Comparison of ENCODE assay signal across 8 cellular contexts in the genomic region with DNA sequence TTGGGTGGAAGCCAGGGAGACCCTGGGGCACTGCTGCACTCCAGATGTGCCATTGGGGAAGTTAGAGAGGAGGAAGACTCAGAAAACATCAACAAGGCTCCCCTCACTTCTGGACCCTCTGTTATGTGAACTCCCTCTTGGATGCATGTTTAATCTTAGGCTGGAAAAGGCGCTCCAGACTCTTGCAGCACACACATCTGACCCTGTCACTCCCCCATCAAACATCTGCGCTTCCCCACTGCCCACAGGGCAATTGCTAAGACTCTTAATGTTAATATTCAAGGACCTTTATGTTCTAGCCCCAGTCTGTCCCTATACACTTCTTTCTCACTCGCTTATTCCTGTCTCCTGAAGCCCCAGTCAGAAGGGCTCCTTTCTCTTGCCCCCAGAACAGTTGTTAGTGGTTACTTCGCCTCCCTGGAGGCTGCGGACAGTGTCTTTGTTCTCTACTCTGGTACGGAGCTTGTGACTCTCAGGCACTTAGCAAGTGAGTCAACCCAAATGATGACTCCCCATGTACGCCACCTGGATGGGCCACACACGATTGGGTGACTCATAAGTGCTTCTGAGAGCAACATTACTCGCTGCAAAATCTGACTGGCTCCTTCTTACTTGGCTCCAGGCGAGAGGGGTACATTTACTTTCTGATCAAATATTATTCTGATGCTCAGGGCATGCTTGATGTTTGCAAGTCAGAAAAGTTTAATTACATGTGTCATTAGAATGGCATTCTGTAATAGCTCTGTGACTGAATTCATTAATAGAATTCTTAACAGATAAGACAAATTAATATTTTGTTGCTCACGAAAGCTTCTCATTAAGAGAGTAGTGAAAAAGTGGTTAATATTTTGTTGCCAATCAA.
DNase-seq lines count a peak whose midpoint lies in the region; ATAC-seq and TF ChIP-seq lines count a peak whose summit lies in the region.

No MANE protein-coding gene starts in this region.

- no peaks in the 10 kb centered on the region for H3K27me3 ChIP-seq in PC-9 (ENCODE audit: insufficient read depth, low read depth)

- no peak for TF ChIP-seq CTCF in PC-9 (conservative IDR thresholded peaks at IDR 0.05)

- H3K4me1 ChIP-seq in PC-9 (replicated peaks; ENCODE audit: insufficient read depth) = peaks cover 40% of the 10 kb centered on the region

- ATAC-seq in HG03045 (IDR thresholded peaks at IDR 0.05; ENCODE audit: unreplicated experiment) (no peak), HG02938 (IDR thresholded peaks at IDR 0.05; ENCODE audit: unreplicated experiment) (no peak)

- H3K36me3 ChIP-seq in PC-9 (ENCODE audit: low read depth) = no peaks in the 10 kb centered on the region

- peak overlapping the region; percentile 68 for H3K4me2 ChIP-seq in PC-9

- 0 out of 2 replicates have a peak overlapping the region, but pooled peaks have one; percentile 36 for H3K27ac ChIP-seq in PC-9
- H3K27ac ChIP-seq in epithelial cell of prostate = peak overlapping the region; percentile 9

- H3K79me2 ChIP-seq in PC-9 (ENCODE audit: low read depth) = no peaks in the 10 kb centered on the region

- no peaks in the 10 kb centered on the region for H3K9me2 ChIP-seq in PC-9 (ENCODE audit: insufficient read depth)

- H3K4me3 ChIP-seq in PC-9 = no peak overlapping the region

- peaks cover 26% of the 10 kb centered on the region; the same call in 1 of the 2 replicates for H3F3A ChIP-seq in PC-9 (ENCODE audit: insufficient read depth, low read depth)

- CTCF ChIA-PET in PC-9 (lab: Charles Lee) = no interaction called here

- peak; percentile 10 for DNase-seq in activated naive CD4-positive, alpha-beta T cell treated with Interleukin-2 at 50 U/mL for 16 hours
- DNase-seq in activated naive CD4-positive, alpha-beta T cell (lab: John Stamatoyannopoulos, UW) = no peak
- peak; percentile 39 to 97 for DNase-seq in PC-9
- peak; percentile 95 for DNase-seq in epithelial cell of prostate (ENCODE audit: low read depth, low spot score)
- DNase-seq in stimulated activated CD4-positive, alpha-beta T cell treated with anti-CD3 and anti-CD28 coated beads, Interleukin-15, amount 100 ng/mL, for 24 hours = peak; percentile 56
- DNase-seq in DMS153 (lab: John Stamatoyannopoulos, UW) = no peak

- no peaks in the 10 kb centered on the region for H3K9me3 ChIP-seq in PC-9 (ENCODE audit: insufficient read depth, low read depth)

- H2AFZ ChIP-seq in PC-9 = no peak overlapping the region

- H4K20me1 ChIP-seq in PC-9 (ENCODE audit: insufficient read depth) = no peaks in the 10 kb centered on the region

- POLR2A ChIA-PET in PC-9 (lab: Charles Lee; ENCODE audit: unreplicated experiment) = no interaction called here

- BruUV-seq in PC-9 (replicated peaks; lab: Mats Ljungman, UMichigan) = no TSS peak

- intact Hi-C loops in PC-9 (cut with micrococcal nuclease; ENCODE audit: unreplicated experiment) = loop anchor here (5.0 kb wide), 1 partner anchor 133 kb away; no protein-coding TSS in a partner anchor

Comparison
In these comparisons a context has a peak if more than half of its experiments do, and no peak if none do; other contexts are left out.
1. DNase-seq: peak in activated naive CD4-positive, alpha-beta T cell treated with Interleukin-2 at 50 U/mL for 16 hours (single experiment), PC-9 (2 of 2), epithelial cell of prostate (single experiment) and stimulated activated CD4-positive, alpha-beta T cell treated with anti-CD3 and anti-CD28 coated beads, Interleukin-15, amount 100 ng/mL, for 24 hours (single experiment); none in activated naive CD4-positive, alpha-beta T cell (0 of 4) and DMS153 (single experiment).